10 cellular contexts compared by ENCODE assay signal in genomic region chr10:33331020-33331557, GRCh38. TPM values are rescaled to one million over a fixed set of nuclear protein-coding genes. Genes with fewer than 3 reads are reported as not detected.
DNase-seq lines count a peak whose midpoint lies in the region; ATAC-seq and TF ChIP-seq lines count a peak whose summit lies in the region.
"Had no signal": no experiment of that assay in that cellular context is flagged by ENCODE, and none has a peak within 500 bp of the region (broad histone marks: within the 10 kb centered on the region; RNA-seq: fewer than 3 reads in every experiment).

No MANE protein-coding gene starts in this region.

- H3K4me1 Mint-ChIP-seq in activated naive CD4-positive, alpha-beta T cell treated with anti-CD3 and anti-CD28 coated beads, Interleukin-2, amount 10 ng/mL, durations not matched to agents 7 days and 5 days, result peaks cover 16% of the 10 kb centered on the region

- H3K4me3 ChIP-seq in SK-N-MC (peak overlapping the region; percentile 82), foreskin fibroblast (ENCODE audit: low read depth in 1 of 2, low read length in 2 of 2) (peak overlapping the region; percentile 55 to 71), gastrocnemius medialis (peak overlapping the region; percentile 82 to 98 (median 91))

- 0 out of 2 replicates have a peak, but pooled peaks cover 9% of the 10 kb centered on the region for H3K36me3 ChIP-seq in SK-N-MC (ENCODE audit: insufficient read depth, low read length)
- no peaks in the 10 kb centered on the region for H3K36me3 ChIP-seq in gastrocnemius medialis

- H3K36me3 Mint-ChIP-seq in activated naive CD4-positive, alpha-beta T cell treated with anti-CD3 and anti-CD28 coated beads, Interleukin-2, amount 10 ng/mL, durations not matched to agents 7 days and 5 days, result no peaks in the 10 kb centered on the region

- no peak overlapping the region for H3K9ac ChIP-seq in SK-N-MC (ENCODE audit: insufficient read length)

- H3K27ac ChIP-seq in SK-N-MC, result no peak overlapping the region
- H3K27ac ChIP-seq in gastrocnemius medialis, result peak overlapping the region; percentile 87 to 94 (median 93)

- peaks cover 62 to 66% of the 10 kb centered on the region in 2 donors for H3K4me1 ChIP-seq in gastrocnemius medialis

- no peaks in the 10 kb centered on the region for H3K9me3 Mint-ChIP-seq in activated naive CD4-positive, alpha-beta T cell treated with anti-CD3 and anti-CD28 coated beads, Interleukin-2, amount 10 ng/mL, durations not matched to agents 7 days and 5 days
- H3K9me3 Mint-ChIP-seq: stimulated activated naive CD8-positive, alpha-beta T cell treated with anti-CD3 and anti-CD28 coated beads, Interleukin-15, Interleukin-2, amounts not matched to agents 100 ng/mL and 50 ng/mL, for 24 hours had no signal

- H3K27ac Mint-ChIP-seq in activated naive CD4-positive, alpha-beta T cell treated with anti-CD3 and anti-CD28 coated beads, Interleukin-2, amount 10 ng/mL, durations not matched to agents 7 days and 5 days, result no peak overlapping the region
- H3K27ac Mint-ChIP-seq: stimulated activated naive CD8-positive, alpha-beta T cell treated with anti-CD3 and anti-CD28 coated beads, Interleukin-15, Interleukin-2, amounts not matched to agents 100 ng/mL and 50 ng/mL, for 24 hours had no signal

- H3K27me3 ChIP-seq in gastrocnemius medialis, result no peaks in the 10 kb centered on the region

- no peaks in the 10 kb centered on the region for H3K9me3 ChIP-seq in SK-N-MC (ENCODE audit: low read depth, low read length)
- H3K9me3 ChIP-seq in gastrocnemius medialis, result no peaks in the 10 kb centered on the region

- H3K27me3 Mint-ChIP-seq in activated naive CD4-positive, alpha-beta T cell treated with anti-CD3 and anti-CD28 coated beads, Interleukin-2, amount 10 ng/mL, durations not matched to agents 7 days and 5 days, result peaks cover 52% of the 10 kb centered on the region

- CTCF ChIA-PET in activated naive CD4-positive, alpha-beta T cell treated with anti-CD3 and anti-CD28 coated beads, Interleukin-2, amount 10 ng/mL, durations not matched to agents 7 days and 5 days (lab: Charles Lee), result interaction anchor here (0.9 to 3.8 kb wide), 6 partner anchors 73 to 1308 kb away, joined by 3 to 22 read pairs (median 4); no protein-coding TSS in a partner anchor

- no peak overlapping the region for H3K4me3 Mint-ChIP-seq in activated naive CD4-positive, alpha-beta T cell treated with anti-CD3 and anti-CD28 coated beads, Interleukin-2, amount 10 ng/mL, durations not matched to agents 7 days and 5 days
- H3K4me3 Mint-ChIP-seq: stimulated activated naive CD8-positive, alpha-beta T cell treated with anti-CD3 and anti-CD28 coated beads, Interleukin-15, Interleukin-2, amounts not matched to agents 100 ng/mL and 50 ng/mL, for 24 hours had no signal

- intact Hi-C loops in gastrocnemius medialis (cut with DNase I; ENCODE audit: low total_unique reads), result loop anchor here (5.0 to 10.0 kb wide), 3 partner anchors 131 to 476 kb away; partner anchors contain the start of gene ITGB1

- in situ Hi-C loops in gastrocnemius medialis (cut with MboI; ENCODE audit: low sequenced_read_pairs in 4 of 4) (loop anchor here in 1 of 4 donors (10.0 kb wide), 1 partner anchor 136 kb away; no protein-coding TSS in a partner anchor), ACHN (cut with HindIII; ENCODE audit: low pct_ligation_motif_present, low pct_unique_long_range_greater_than_20kb, low sequenced_read_pairs) (no loop called here)

- TF ChIP-seq POLR2A in gastrocnemius medialis (IDR thresholded peaks at IDR 0.05), result no peak

- TF ChIP-seq CTCF in foreskin fibroblast (IDR thresholded peaks at IDR 0.05; ENCODE audit: low read depth, low read length) (no peak), gastrocnemius medialis (IDR thresholded peaks at IDR 0.05 in 4 of 5, conservative IDR thresholded peaks at IDR 0.05 in 1 of 5) (no peak)

- DNase-seq in ELR (ENCODE audit: low read depth) (peak; percentile 49), SK-N-MC (ENCODE audit: low read depth, low spot score) (no peak), foreskin fibroblast (peak in 1 of 2 donors; percentile 44), gastrocnemius medialis (no peak), ACHN (no peak)
- no peak for DNase-seq in activated CD4-positive, alpha-beta T cell treated with anti-CD3 and anti-CD28 coated beads, Interleukin-2, amount 50 U/mL, for 1 hour
- DNase-seq in activated naive CD4-positive, alpha-beta T cell treated with anti-CD3 and anti-CD28 coated beads, Interleukin-2, amount 10 ng/mL, durations not matched to agents 7 days and 5 days, result no peak
- DNase-seq: activated gamma-delta T cell had no signal

- ATAC-seq in gastrocnemius medialis (no peak), HG03571 (IDR thresholded peaks at IDR 0.05; ENCODE audit: unreplicated experiment) (no peak)

RNA-seq across cellular contexts. Expression of gene NRP1, which starts 3.4 kb away (rescaled TPM):
- total RNA-seq in gastrocnemius medialis, result 10 to 100 TPM; 20.4 to 29.0 (median 22.1) TPM
